ENCODE assay signal across 8 cellular contexts in genomic region chr1:207963429-207964194, GRCh38. TPM values are rescaled to one million over a fixed set of nuclear protein-coding genes. Genes with fewer than 3 reads are reported as not detected.
A peak's percentile ranks its signal among the peaks of the same experiment; 100 is the strongest.
DNase-seq lines count a peak whose midpoint lies in the region; ATAC-seq and TF ChIP-seq lines count a peak whose summit lies in the region.

No MANE protein-coding gene starts in this region.

- TF ChIP-seq CTCF in GM13976 (IDR thresholded peaks at IDR 0.05; ENCODE audit: borderline replicate concordance, control extremely low read depth, extremely low read depth, insufficient read depth, missing control alignments), result peak; percentile 100
- peak; percentile 98 to 100 (median 99) for TF ChIP-seq CTCF in vagina (IDR thresholded peaks at IDR 0.05)

- H3K4me1 ChIP-seq in right cardiac atrium (ENCODE audit: control insufficient read depth, insufficient read depth, low read length) (peaks cover 11% of the 10 kb centered on the region), rectal smooth muscle tissue (ENCODE audit: control insufficient read depth, insufficient read depth, low read length) (peaks cover 19% of the 10 kb centered on the region), vagina (peaks cover 46% of the 10 kb centered on the region)

- peak; percentile 78 for ATAC-seq in HG02763 (IDR thresholded peaks at IDR 0.05; ENCODE audit: unreplicated experiment)
- ATAC-seq in right cardiac atrium, result peak; percentile 76 to 82

- peak in 1 of 2 donors; percentile 83 for TF ChIP-seq POLR2A in vagina (IDR thresholded peaks at IDR 0.05)

- H3K4me3 ChIP-seq in right cardiac atrium (ENCODE audit: low read length), result peak overlapping the region; percentile 51
- H3K4me3 ChIP-seq in rectal smooth muscle tissue (ENCODE audit: low read length), result peak overlapping the region; percentile 84
- H3K4me3 ChIP-seq in vagina, result peak overlapping the region; percentile 59 to 69

- 1% methylated on average over 58 of the region's 58 CpGs for WGBS in right cardiac atrium

- peak overlapping the region; percentile 98 for H3K27ac ChIP-seq in right cardiac atrium (ENCODE audit: low read length)
- peak overlapping the region; percentile 91 for H3K27ac ChIP-seq in rectal smooth muscle tissue (ENCODE audit: low read depth, low read length)
- H3K27ac ChIP-seq in vagina, result peak overlapping the region; percentile 95

- in situ Hi-C loops in GM13976 (cut with MboI; ENCODE audit: low sequenced_read_pairs, unreplicated experiment), result no loop called here

- intact Hi-C loops in right cardiac atrium (cut with DNase I), result loop anchor here (5.0 to 10.0 kb wide), 7 partner anchors 41 to 141 kb away; partner anchors contain the start of gene CD34 (in 1 of the 4)
- intact Hi-C loops in vagina (cut with DNase I), result loop anchor here (5.0 kb wide), 3 partner anchors 61 to 136 kb away; no protein-coding TSS in a partner anchor

- no peaks in the 10 kb centered on the region for H3K27me3 ChIP-seq in right cardiac atrium (ENCODE audit: control insufficient read depth, insufficient read depth)
- H3K27me3 ChIP-seq in rectal smooth muscle tissue (ENCODE audit: control insufficient read depth, insufficient read depth, low read length), result no peaks in the 10 kb centered on the region
- no peaks in the 10 kb centered on the region for H3K27me3 ChIP-seq in vagina

- H3K36me3 ChIP-seq in rectal smooth muscle tissue (ENCODE audit: control insufficient read depth, insufficient read depth, low read length), result no peaks in the 10 kb centered on the region
- H3K36me3 ChIP-seq in vagina, result no peaks in the 10 kb centered on the region

- peak overlapping the region; percentile 63 for H3K9ac ChIP-seq in rectal smooth muscle tissue (ENCODE audit: low read length)

- H3K9me3 ChIP-seq in right cardiac atrium (ENCODE audit: control insufficient read depth, low read length) (no peaks in the 10 kb centered on the region), vagina (no peaks in the 10 kb centered on the region)

- peak; percentile 98 for DNase-seq in GM13976 (ENCODE audit: low spot score)
- peak; percentile 80 to 94 (median 89) for DNase-seq in NCI-H1417 (lab: John Stamatoyannopoulos, UW)
- peak; percentile 69 to 77 (median 72) for DNase-seq in T-helper 2 cell
- peak in 57 of 58 donors; percentile 39 to 92 (median 81) for DNase-seq in anterior cingulate cortex (lab: John Stamatoyannopoulos, UW)
- DNase-seq in right cardiac atrium, result peak; percentile 92 to 98 (median 98)
- DNase-seq in vagina (ENCODE audit: extremely low spot score in 2 of 2), result peak; percentile 94 to 96

RNA-seq across cellular contexts. Expression of gene CD34, which starts 52.7 kb away (rescaled TPM):
- 100 to 1,000 TPM in 3 of 4 donors, 10 to 100 TPM in 1; 81.8 to 170 (median 123) TPM for total RNA-seq in right cardiac atrium
- polyA plus RNA-seq in right cardiac atrium, result 87.4 TPM
- 57.5 TPM for total RNA-seq in vagina

Comparison
In these comparisons a context has a peak if more than half of its experiments do, and no peak if none do; other contexts are left out.
1. Peak in every context shown above with its lines: DNase-seq, ATAC-seq, H3K4me3 ChIP-seq and H3K27ac ChIP-seq.